In genomic region chr6:109182590-109182989, GRCh38 we compare ENCODE assay signal across 21 cellular contexts.
DNase-seq lines count a peak whose midpoint lies in the region; ATAC-seq and TF ChIP-seq lines count a peak whose summit lies in the region.
"Had no signal": no experiment of that assay in that cellular context is flagged by ENCODE, and none has a peak within 500 bp of the region (broad histone marks: within the 10 kb centered on the region; RNA-seq: fewer than 3 reads in every experiment).

No MANE protein-coding gene starts in this region.

- H3K27me3 Mint-ChIP-seq in neural progenitor cell (ENCODE audit: insufficient read depth, low read depth), result no peaks in the 10 kb centered on the region

- no peaks in the 10 kb centered on the region for H3K36me3 ChIP-seq in neural progenitor cell
- H3K36me3 ChIP-seq in ascending aorta, result no peaks in the 10 kb centered on the region
- H3K36me3 ChIP-seq in WERI-Rb-1, result no peaks in the 10 kb centered on the region
- H3K36me3 ChIP-seq in smooth muscle cell (ENCODE audit: low read depth), result no peaks in the 10 kb centered on the region
- H3K36me3 ChIP-seq: BLaER1, stomach, upper lobe of left lung had no signal

- TF ChIP-seq CTCF in neural progenitor cell (IDR thresholded peaks at IDR 0.05) (no peak), ascending aorta (IDR thresholded peaks at IDR 0.05) (no peak), WERI-Rb-1 (IDR thresholded peaks at IDR 0.05; ENCODE audit: low read depth, low read length) (no peak), smooth muscle cell (IDR thresholded peaks at IDR 0.05; ENCODE audit: borderline replicate concordance, insufficient read depth, poor library complexity, severe bottlenecking) (no peak)

- no peaks in the 10 kb centered on the region for H3K4me1 Mint-ChIP-seq in neural progenitor cell
- H3K4me1 Mint-ChIP-seq: activated CD4-positive, alpha-beta memory T cell treated with anti-CD3 and anti-CD28 coated beads, Interleukin-2, amount 10 ng/mL, durations not matched to agents 7 days and 5 days had no signal

- DNase-seq in Right ventricle myocardium superior, result peak; percentile 44
- DNase-seq in cardiac septum (ENCODE audit: low spot score), result no peak
- DNase-seq in left ventricle myocardium superior, result peak; percentile 36
- no peak for DNase-seq in neural progenitor cell (ENCODE audit: low spot score)
- DNase-seq in ascending aorta (ENCODE audit: low spot score in 2 of 2), result no peak
- DNase-seq in HuH-7 (ENCODE audit: low spot score), result no peak
- no peak for DNase-seq in WERI-Rb-1
- no peak for DNase-seq in smooth muscle cell (lab: John Stamatoyannopoulos, UW; ENCODE audit: unreplicated experiment)
- DNase-seq: activated B cell treated with CpG ODN at 0.5 μM for 24 hours; activated CD4-positive, alpha-beta memory T cell treated with anti-CD3 and anti-CD28 coated beads, Interleukin-2, amount 10 ng/mL, durations not matched to agents 7 days and 5 days; activated naive CD4-positive, alpha-beta T cell treated with anti-CD3 and anti-CD28 coated beads, Interleukin-2, amount 50 U/mL, for 16 hours; activated T-cell treated with anti-CD3 and anti-CD28 coated beads, Interleukin-2, amount 50 U/mL, for 1 hour; H9; NCI-H526 treated with DMSO at 0.1 percent for 48 hours; stimulated activated CD4-positive, alpha-beta T cell treated with anti-CD3 and anti-CD28 coated beads, Interleukin-2, amount 100 ng/mL, for 48 hours; stomach; upper lobe of left lung had no signal

- H3K79me2 ChIP-seq in neural progenitor cell (ENCODE audit: low read depth) (no peaks in the 10 kb centered on the region), smooth muscle cell (ENCODE audit: low read depth) (no peaks in the 10 kb centered on the region)

- H3K27ac ChIP-seq in neural progenitor cell (no peak overlapping the region), ascending aorta (no peak overlapping the region), WERI-Rb-1 (no peak overlapping the region), smooth muscle cell (ENCODE audit: low read depth) (no peak overlapping the region)
- H3K27ac ChIP-seq: BLaER1, SK-N-MC, skin epidermis, upper lobe of left lung had no signal

- H3K4me3 ChIP-seq in neural progenitor cell (no peak overlapping the region), ascending aorta (no peak overlapping the region), WERI-Rb-1 (ENCODE audit: low read depth, low read length) (no peak overlapping the region), smooth muscle cell (no peak overlapping the region)
- H3K4me3 ChIP-seq: BLaER1, SK-N-MC, skin epidermis, stomach, upper lobe of left lung had no signal

- H2AFZ ChIP-seq in neural progenitor cell (replicated peaks) (peak overlapping the region; percentile 26), smooth muscle cell (ENCODE audit: low read depth) (no peak overlapping the region)

- no peaks in the 10 kb centered on the region for H3K9me3 Mint-ChIP-seq in neural progenitor cell
- H3K9me3 Mint-ChIP-seq: activated CD4-positive, alpha-beta memory T cell treated with anti-CD3 and anti-CD28 coated beads, Interleukin-2, amount 10 ng/mL, durations not matched to agents 7 days and 5 days; H9; T-helper 2 cell treated with Interferon-gamma antibody and Interleukin-4, amounts not matched to agents 5 μg/mL and 100 μg/mL, for 36 hours had no signal

- H3K9me3 ChIP-seq in neural progenitor cell (ENCODE audit: low read depth) (no peaks in the 10 kb centered on the region), ascending aorta (no peaks in the 10 kb centered on the region), WERI-Rb-1 (ENCODE audit: severe bottlenecking) (no peaks in the 10 kb centered on the region), smooth muscle cell (replicated peaks; ENCODE audit: low read depth) (no peaks in the 10 kb centered on the region)
- H3K9me3 ChIP-seq: stomach, upper lobe of left lung had no signal

- WGBS in smooth muscle cell (ENCODE audit: low lambda C conversion rate), result 41% methylated on average over 3 of the region's 3 CpGs

- no peaks in the 10 kb centered on the region for H3K27me3 ChIP-seq in neural progenitor cell
- no peaks in the 10 kb centered on the region for H3K27me3 ChIP-seq in ascending aorta
- H3K27me3 ChIP-seq in WERI-Rb-1 (ENCODE audit: insufficient read depth, low read depth, severe bottlenecking), result no peaks in the 10 kb centered on the region
- H3K27me3 ChIP-seq in smooth muscle cell (ENCODE audit: low read depth), result peaks cover 44% of the 10 kb centered on the region
- H3K27me3 ChIP-seq: BLaER1, upper lobe of left lung had no signal

- no peak overlapping the region for H3K4me2 ChIP-seq in neural progenitor cell
- H3K4me2 ChIP-seq in smooth muscle cell, result no peak overlapping the region
- H3K4me2 ChIP-seq: BLaER1 had no signal

- H4K20me1 ChIP-seq in neural progenitor cell (ENCODE audit: low read depth), result no peaks in the 10 kb centered on the region
- no peaks in the 10 kb centered on the region for H4K20me1 ChIP-seq in smooth muscle cell (ENCODE audit: low read depth)
- H4K20me1 ChIP-seq: BLaER1 had no signal

- H3K4me3 Mint-ChIP-seq in neural progenitor cell, result no peak overlapping the region
- H3K4me3 Mint-ChIP-seq: activated B cell treated with CpG ODN at 0.5 μM for 24 hours; activated CD4-positive, alpha-beta memory T cell treated with anti-CD3 and anti-CD28 coated beads, Interleukin-2, amount 10 ng/mL, durations not matched to agents 7 days and 5 days; H9; T-helper 2 cell treated with Interferon-gamma antibody and Interleukin-4, amounts not matched to agents 5 μg/mL and 100 μg/mL, for 36 hours had no signal

- no peaks in the 10 kb centered on the region for H3K36me3 Mint-ChIP-seq in neural progenitor cell

- no peaks in the 10 kb centered on the region for H3K4me1 ChIP-seq in neural progenitor cell
- H3K4me1 ChIP-seq in ascending aorta, result no peaks in the 10 kb centered on the region
- H3K4me1 ChIP-seq in smooth muscle cell (ENCODE audit: low read depth), result no peaks in the 10 kb centered on the region
- H3K4me1 ChIP-seq: BLaER1, upper lobe of left lung had no signal

- ATAC-seq in Right ventricle myocardium superior (ENCODE audit: poor library complexity) (peak; percentile 75), left ventricle myocardium superior (peak; percentile 69)

- intact Hi-C loops in Right ventricle myocardium superior (cut with DNase I), result no loop called here
- intact Hi-C loops in cardiac septum (cut with DNase I), result no loop called here
- intact Hi-C loops in left ventricle myocardium superior (cut with micrococcal nuclease), result no loop called here
- intact Hi-C loops in ascending aorta (cut with DNase I), result no loop called here

- no peak overlapping the region for H3K9ac ChIP-seq in neural progenitor cell
- no peak overlapping the region for H3K9ac ChIP-seq in smooth muscle cell (ENCODE audit: low read depth)
- H3K9ac ChIP-seq: BLaER1 had no signal

- H3F3A ChIP-seq in neural progenitor cell (ENCODE audit: low read depth) (no peaks in the 10 kb centered on the region), smooth muscle cell (ENCODE audit: low read depth) (no peaks in the 10 kb centered on the region)

- H3K27ac Mint-ChIP-seq in neural progenitor cell, result no peak overlapping the region
- H3K27ac Mint-ChIP-seq: activated B cell treated with CpG ODN at 0.5 μM for 24 hours; activated CD4-positive, alpha-beta memory T cell treated with anti-CD3 and anti-CD28 coated beads, Interleukin-2, amount 10 ng/mL, durations not matched to agents 7 days and 5 days; H9; T-helper 2 cell treated with Interferon-gamma antibody and Interleukin-4, amounts not matched to agents 5 μg/mL and 100 μg/mL, for 36 hours had no signal

Comparison
In these comparisons a context has a peak if more than half of its experiments do, and no peak if none do; other contexts are left out.
1. DNase-seq: peak in Right ventricle myocardium superior (single experiment) and left ventricle myocardium superior (single experiment); none in cardiac septum (single experiment), neural progenitor cell (single experiment), ascending aorta (0 of 2), HuH-7 (single experiment), WERI-Rb-1 (single experiment) and smooth muscle cell (single experiment).